Comparison of ENCODE assay signal across 1 cellular context in the genomic region with DNA sequence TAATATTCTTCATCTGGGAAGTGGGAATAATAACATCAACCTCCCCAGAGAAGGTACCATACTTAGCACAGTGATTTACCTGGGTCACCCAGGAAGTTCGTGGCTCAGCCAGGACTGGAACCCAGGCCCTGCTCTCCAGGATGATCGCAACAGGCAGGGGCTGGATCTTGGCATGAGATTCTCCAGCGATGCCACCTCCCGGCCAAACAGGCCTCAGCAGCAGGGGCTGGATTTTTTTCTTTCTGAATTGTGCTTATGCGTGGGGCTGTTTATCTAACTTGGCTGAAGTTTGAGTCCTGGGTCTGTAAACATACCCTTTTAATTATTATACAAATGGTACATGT.
A peak's percentile ranks its signal among the peaks of the same experiment; 100 is the strongest.
TF ChIP-seq lines count a peak whose summit lies in the region.

No MANE protein-coding gene starts in this region.

TF ChIP-seq in HepG2, 621 proteins besides CTCF, POLR2A, EP300 and RAD21 (continued from another document and continues in another):
- no peak for TF ChIP-seq SP140L (CRISPR knock-in tag; IDR thresholded peaks at IDR 0.05; ENCODE audit: borderline replicate concordance)
- no peak for TF ChIP-seq ZXDC (CRISPR knock-in tag; IDR thresholded peaks at IDR 0.05)
- peak; percentile 51; the same call in 1 of the 2 replicates for TF ChIP-seq ZNF629 (CRISPR knock-in tag; conservative IDR thresholded peaks at IDR 0.05)
- TF ChIP-seq TBL1XR1 (IDR thresholded peaks at IDR 0.05; ENCODE audit: borderline replicate concordance, low read length, partially characterized antibody), result no peak
- no peak for TF ChIP-seq ZNF451 (CRISPR knock-in tag; IDR thresholded peaks at IDR 0.05)
- TF ChIP-seq PRDM10 (CRISPR knock-in tag; IDR thresholded peaks at IDR 0.05; ENCODE audit: low read depth), result no peak
- peak; percentile 82; the same call in 1 of the 2 replicates for TF ChIP-seq ZMYM3 (CRISPR knock-in tag; IDR thresholded peaks at IDR 0.05)
- TF ChIP-seq KLF6 (CRISPR knock-in tag; IDR thresholded peaks at IDR 0.05), result no peak
- TF ChIP-seq ZNF292 (CRISPR knock-in tag; IDR thresholded peaks at IDR 0.05; ENCODE audit: borderline replicate concordance, low read depth), result no peak
- TF ChIP-seq HDAC2 (CRISPR knock-in tag; IDR thresholded peaks at IDR 0.05), result peak; percentile 44; the same call in 1 of the 2 replicates
- no peak for TF ChIP-seq TMF1 (CRISPR knock-in tag; IDR thresholded peaks at IDR 0.05; ENCODE audit: low read depth)
- no peak for TF ChIP-seq NONO (IDR thresholded peaks at IDR 0.05)
- no peak for TF ChIP-seq NONO (CRISPR knock-in tag; conservative IDR thresholded peaks at IDR 0.05)
- TF ChIP-seq IRF2 (CRISPR knock-in tag; IDR thresholded peaks at IDR 0.05), result 0 out of 2 replicates have a peak, but pooled peaks have one; percentile 26
- TF ChIP-seq ZNF773 (CRISPR knock-in tag; IDR thresholded peaks at IDR 0.05; ENCODE audit: borderline replicate concordance), result no peak
- no peak for TF ChIP-seq MTA3 (CRISPR knock-in tag; IDR thresholded peaks at IDR 0.05)
- no peak for TF ChIP-seq SRSF9 (IDR thresholded peaks at IDR 0.05; ENCODE audit: borderline replicate concordance, insufficient read depth, low read depth, low read length, poor library complexity, severe bottlenecking)
- no peak for TF ChIP-seq ZFP37 (CRISPR knock-in tag; IDR thresholded peaks at IDR 0.05; ENCODE audit: borderline replicate concordance)
- TF ChIP-seq HNF4A (CRISPR knock-in tag; IDR thresholded peaks at IDR 0.05), result no peak
- TF ChIP-seq MBNL3 (CRISPR knock-in tag; conservative IDR thresholded peaks at IDR 0.05), result no peak
- TF ChIP-seq, protein P1, sequence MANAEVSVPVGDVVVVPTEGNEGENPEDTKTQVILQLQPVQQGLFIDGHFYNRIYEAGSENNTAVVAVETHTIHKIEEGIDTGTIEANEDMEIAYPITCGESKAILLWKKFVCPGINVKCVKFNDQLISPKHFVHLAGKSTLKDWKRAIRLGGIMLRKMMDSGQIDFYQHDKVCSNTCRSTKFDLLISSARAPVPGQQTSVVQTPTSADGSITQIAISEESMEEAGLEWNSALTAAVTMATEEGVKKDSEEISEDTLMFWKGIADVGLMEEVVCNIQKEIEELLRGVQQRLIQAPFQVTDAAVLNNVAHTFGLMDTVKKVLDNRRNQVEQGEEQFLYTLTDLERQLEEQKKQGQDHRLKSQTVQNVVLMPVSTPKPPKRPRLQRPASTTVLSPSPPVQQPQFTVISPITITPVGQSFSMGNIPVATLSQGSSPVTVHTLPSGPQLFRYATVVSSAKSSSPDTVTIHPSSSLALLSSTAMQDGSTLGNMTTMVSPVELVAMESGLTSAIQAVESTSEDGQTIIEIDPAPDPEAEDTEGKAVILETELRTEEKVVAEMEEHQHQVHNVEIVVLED (CRISPR knock-in tag; IDR thresholded peaks at IDR 0.05; ENCODE audit: borderline replicate concordance), result no peak
- TF ChIP-seq ZNF709 (CRISPR knock-in tag; IDR thresholded peaks at IDR 0.05), result no peak
- TF ChIP-seq PRMT3 (CRISPR knock-in tag; IDR thresholded peaks at IDR 0.05; ENCODE audit: borderline replicate concordance, low read depth), result no peak
- TF ChIP-seq, protein P2, sequence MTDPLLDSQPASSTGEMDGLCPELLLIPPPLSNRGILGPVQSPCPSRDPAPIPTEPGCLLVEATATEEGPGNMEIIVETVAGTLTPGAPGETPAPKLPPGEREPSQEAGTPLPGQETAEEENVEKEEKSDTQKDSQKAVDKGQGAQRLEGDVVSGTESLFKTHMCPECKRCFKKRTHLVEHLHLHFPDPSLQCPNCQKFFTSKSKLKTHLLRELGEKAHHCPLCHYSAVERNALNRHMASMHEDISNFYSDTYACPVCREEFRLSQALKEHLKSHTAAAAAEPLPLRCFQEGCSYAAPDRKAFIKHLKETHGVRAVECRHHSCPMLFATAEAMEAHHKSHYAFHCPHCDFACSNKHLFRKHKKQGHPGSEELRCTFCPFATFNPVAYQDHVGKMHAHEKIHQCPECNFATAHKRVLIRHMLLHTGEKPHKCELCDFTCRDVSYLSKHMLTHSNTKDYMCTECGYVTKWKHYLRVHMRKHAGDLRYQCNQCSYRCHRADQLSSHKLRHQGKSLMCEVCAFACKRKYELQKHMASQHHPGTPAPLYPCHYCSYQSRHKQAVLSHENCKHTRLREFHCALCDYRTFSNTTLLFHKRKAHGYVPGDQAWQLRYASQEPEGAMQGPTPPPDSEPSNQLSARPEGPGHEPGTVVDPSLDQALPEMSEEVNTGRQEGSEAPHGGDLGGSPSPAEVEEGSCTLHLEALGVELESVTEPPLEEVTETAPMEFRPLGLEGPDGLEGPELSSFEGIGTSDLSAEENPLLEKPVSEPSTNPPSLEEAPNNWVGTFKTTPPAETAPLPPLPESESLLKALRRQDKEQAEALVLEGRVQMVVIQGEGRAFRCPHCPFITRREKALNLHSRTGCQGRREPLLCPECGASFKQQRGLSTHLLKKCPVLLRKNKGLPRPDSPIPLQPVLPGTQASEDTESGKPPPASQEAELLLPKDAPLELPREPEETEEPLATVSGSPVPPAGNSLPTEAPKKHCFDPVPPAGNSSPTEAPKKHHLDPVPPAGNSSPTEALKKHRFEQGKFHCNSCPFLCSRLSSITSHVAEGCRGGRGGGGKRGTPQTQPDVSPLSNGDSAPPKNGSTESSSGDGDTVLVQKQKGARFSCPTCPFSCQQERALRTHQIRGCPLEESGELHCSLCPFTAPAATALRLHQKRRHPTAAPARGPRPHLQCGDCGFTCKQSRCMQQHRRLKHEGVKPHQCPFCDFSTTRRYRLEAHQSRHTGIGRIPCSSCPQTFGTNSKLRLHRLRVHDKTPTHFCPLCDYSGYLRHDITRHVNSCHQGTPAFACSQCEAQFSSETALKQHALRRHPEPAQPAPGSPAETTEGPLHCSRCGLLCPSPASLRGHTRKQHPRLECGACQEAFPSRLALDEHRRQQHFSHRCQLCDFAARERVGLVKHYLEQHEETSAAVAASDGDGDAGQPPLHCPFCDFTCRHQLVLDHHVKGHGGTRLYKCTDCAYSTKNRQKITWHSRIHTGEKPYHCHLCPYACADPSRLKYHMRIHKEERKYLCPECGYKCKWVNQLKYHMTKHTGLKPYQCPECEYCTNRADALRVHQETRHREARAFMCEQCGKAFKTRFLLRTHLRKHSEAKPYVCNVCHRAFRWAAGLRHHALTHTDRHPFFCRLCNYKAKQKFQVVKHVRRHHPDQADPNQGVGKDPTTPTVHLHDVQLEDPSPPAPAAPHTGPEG (CRISPR knock-in tag; IDR thresholded peaks at IDR 0.05), result no peak
- no peak for TF ChIP-seq THAP8 (CRISPR knock-in tag; IDR thresholded peaks at IDR 0.05; ENCODE audit: borderline replicate concordance)
- TF ChIP-seq, protein P3, sequence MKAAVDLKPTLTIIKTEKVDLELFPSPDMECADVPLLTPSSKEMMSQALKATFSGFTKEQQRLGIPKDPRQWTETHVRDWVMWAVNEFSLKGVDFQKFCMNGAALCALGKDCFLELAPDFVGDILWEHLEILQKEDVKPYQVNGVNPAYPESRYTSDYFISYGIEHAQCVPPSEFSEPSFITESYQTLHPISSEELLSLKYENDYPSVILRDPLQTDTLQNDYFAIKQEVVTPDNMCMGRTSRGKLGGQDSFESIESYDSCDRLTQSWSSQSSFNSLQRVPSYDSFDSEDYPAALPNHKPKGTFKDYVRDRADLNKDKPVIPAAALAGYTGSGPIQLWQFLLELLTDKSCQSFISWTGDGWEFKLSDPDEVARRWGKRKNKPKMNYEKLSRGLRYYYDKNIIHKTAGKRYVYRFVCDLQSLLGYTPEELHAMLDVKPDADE (CRISPR knock-in tag; IDR thresholded peaks at IDR 0.05), result no peak
- TF ChIP-seq FOXJ3 (CRISPR knock-in tag; IDR thresholded peaks at IDR 0.05; ENCODE audit: borderline replicate concordance), result no peak
- no peak for TF ChIP-seq CEBPZ (IDR thresholded peaks at IDR 0.05; ENCODE audit: low read length)
- TF ChIP-seq TEF (CRISPR knock-in tag; IDR thresholded peaks at IDR 0.05), result no peak
- TF ChIP-seq SRSF1 (optimal IDR thresholded peaks at IDR 0.05; ENCODE audit: low read depth, low read length), result no peak
- TF ChIP-seq ZNF3 (CRISPR knock-in tag; IDR thresholded peaks at IDR 0.05), result 0 out of 2 replicates have a peak, but pooled peaks have one; percentile 37
- no peak for TF ChIP-seq ZKSCAN1 (IDR thresholded peaks at IDR 0.05; ENCODE audit: low read length)
- TF ChIP-seq AKAP8 (CRISPR knock-in tag; IDR thresholded peaks at IDR 0.05), result no peak
- TF ChIP-seq, protein P4, sequence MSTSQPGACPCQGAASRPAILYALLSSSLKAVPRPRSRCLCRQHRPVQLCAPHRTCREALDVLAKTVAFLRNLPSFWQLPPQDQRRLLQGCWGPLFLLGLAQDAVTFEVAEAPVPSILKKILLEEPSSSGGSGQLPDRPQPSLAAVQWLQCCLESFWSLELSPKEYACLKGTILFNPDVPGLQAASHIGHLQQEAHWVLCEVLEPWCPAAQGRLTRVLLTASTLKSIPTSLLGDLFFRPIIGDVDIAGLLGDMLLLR (CRISPR knock-in tag; IDR thresholded peaks at IDR 0.05), result no peak
- no peak for TF ChIP-seq NFE2L2 (IDR thresholded peaks at IDR 0.05; ENCODE audit: low read length)
- no peak for TF ChIP-seq MAFK (conservative IDR thresholded peaks at IDR 0.05 in 1 of 2, IDR thresholded peaks at IDR 0.05 in 1 of 2; ENCODE audit: low read length in 2 of 2)
- TF ChIP-seq ZNF143 (CRISPR knock-in tag; IDR thresholded peaks at IDR 0.05), result no peak
